In the genomic region with DNA sequence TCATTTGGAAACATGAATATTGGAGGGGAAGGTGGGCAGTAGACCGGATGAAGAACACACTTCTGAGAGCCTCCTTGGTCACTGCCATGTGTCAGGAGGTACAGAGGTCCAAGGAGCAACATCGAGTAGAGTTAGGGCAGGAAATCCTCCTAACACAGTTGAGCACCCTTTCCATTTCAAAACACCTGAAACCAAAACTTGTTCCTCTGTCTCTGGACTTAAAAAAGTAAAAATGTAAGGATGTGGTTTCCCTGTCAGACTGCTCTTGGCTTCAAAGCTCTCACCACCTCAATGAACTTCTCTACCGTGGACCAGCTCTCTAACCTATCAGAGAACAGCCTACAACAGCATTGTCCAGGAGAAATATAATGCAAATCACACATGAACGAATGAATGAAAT, we compare ENCODE assay signal across 19 cellular contexts.
"Had no signal": no experiment of that assay in that cellular context is flagged by ENCODE, and none has a peak within 500 bp of the region (broad histone marks: within the 10 kb centered on the region; RNA-seq: fewer than 3 reads in every experiment).

No MANE protein-coding gene starts in this region.

- H3K4me3 ChIP-seq: coronary artery, dorsolateral prefrontal cortex, esophagus muscularis mucosa, heart right ventricle, left lung, lower lobe of right lung, mucosa of descending colon had no signal

- ATAC-seq: foreskin keratinocyte; heart right ventricle; left cardiac atrium; left lung; left ventricle myocardium superior; lower lobe of right lung; mucosa of descending colon; naive thymus-derived CD8-positive, alpha-beta T cell had no signal

- H3K27me3 ChIP-seq: dorsolateral prefrontal cortex, esophagus muscularis mucosa, foreskin keratinocyte, heart right ventricle, left lung had no signal

- H3K36me3 ChIP-seq: esophagus muscularis mucosa, heart right ventricle, left lung, lower lobe of right lung had no signal

- H3K27ac ChIP-seq: coronary artery, dorsolateral prefrontal cortex, esophagus muscularis mucosa, foreskin keratinocyte, heart right ventricle, left lung, lower lobe of right lung had no signal

- DNase-seq: dermis blood vessel endothelial cell; dorsolateral prefrontal cortex; effector CD4-positive, alpha-beta T cell; effector memory CD4-positive, alpha-beta T cell; foreskin keratinocyte; glutamatergic neuron; head of caudate nucleus; heart right ventricle; hippocampal formation; left cardiac atrium; left lung; left ventricle myocardium superior; lower lobe of right lung; mesenchymal stem cell; mucosa of descending colon; naive B cell; naive thymus-derived CD8-positive, alpha-beta T cell had no signal

- H3K4me1 ChIP-seq: esophagus muscularis mucosa, foreskin keratinocyte, heart right ventricle, left lung, lower lobe of right lung had no signal

- H3K9me3 ChIP-seq: esophagus muscularis mucosa, heart right ventricle, left lung, lower lobe of right lung, mucosa of descending colon had no signal
